20 cellular contexts compared by ENCODE assay signal in the genomic region with DNA sequence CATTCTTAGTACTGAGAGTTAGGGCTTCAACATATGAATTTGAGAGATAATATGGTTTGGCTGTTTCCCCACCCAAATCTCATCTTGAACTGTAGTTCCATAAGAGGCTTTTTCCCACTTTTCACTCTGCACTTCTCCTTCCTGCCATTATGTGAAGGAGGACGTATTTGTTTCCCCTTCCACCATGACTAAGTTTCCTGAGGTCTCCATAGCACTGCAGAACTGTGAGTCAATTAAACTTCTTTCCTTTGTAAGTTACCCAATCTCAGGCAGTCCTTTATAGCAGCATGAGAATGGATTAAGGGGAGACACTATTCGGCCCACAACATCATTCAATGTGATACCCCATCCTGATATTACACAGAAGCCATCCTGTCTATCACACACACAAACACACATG.
"Had no signal": no experiment of that assay in that cellular context is flagged by ENCODE, and none has a peak within 500 bp of the region (broad histone marks: within the 10 kb centered on the region; RNA-seq: fewer than 3 reads in every experiment).

No MANE protein-coding gene starts in this region.

- H3K27ac ChIP-seq: esophagus squamous epithelium, hepatocyte, neutrophil, psoas muscle, spleen, testis, tibial nerve, upper lobe of right lung had no signal

- H3K27me3 ChIP-seq: esophagus squamous epithelium, hepatocyte, neutrophil, spleen, testis, tibial nerve, upper lobe of right lung had no signal

- H3K4me1 ChIP-seq: esophagus squamous epithelium, psoas muscle, spleen, testis, tibial nerve, upper lobe of right lung had no signal

- DNase-seq: effector memory CD8-positive, alpha-beta T cell; esophagus squamous epithelium; foreskin fibroblast; head of caudate nucleus; kidney glomerular epithelial cell; mucosa of descending colon; naive thymus-derived CD8-positive, alpha-beta T cell; psoas muscle; spleen; stimulated activated CD4-positive, alpha-beta T cell treated with anti-CD3 and anti-CD28 coated beads, Interleukin-15, amount 100 ng/mL, for 24 hours; stimulated activated CD4-positive, alpha-beta T cell treated with anti-CD3 and anti-CD28 coated beads, Interleukin-1b, Interleukin-23, amount 100 ng/mL, for 48 hours; stimulated activated CD4-positive, alpha-beta T cell treated with anti-CD3 and anti-CD28 coated beads, Interleukin-4, amount 100 ng/mL, for 24 hours; testis; upper lobe of right lung had no signal

- ATAC-seq: effector memory CD8-positive, alpha-beta T cell; left lobe of liver; mucosa of descending colon; naive thymus-derived CD8-positive, alpha-beta T cell; psoas muscle; sciatic nerve; stimulated activated memory B cell treated with anti-CD40 and anti-IgM and Interleukin-4, amounts not matched to agents 10 μg/mL and 1 μg/mL and 100 μg/mL, for 72 hours; upper lobe of right lung had no signal
